Comparison of ENCODE assay signal across 9 cellular contexts in the genomic region with DNA sequence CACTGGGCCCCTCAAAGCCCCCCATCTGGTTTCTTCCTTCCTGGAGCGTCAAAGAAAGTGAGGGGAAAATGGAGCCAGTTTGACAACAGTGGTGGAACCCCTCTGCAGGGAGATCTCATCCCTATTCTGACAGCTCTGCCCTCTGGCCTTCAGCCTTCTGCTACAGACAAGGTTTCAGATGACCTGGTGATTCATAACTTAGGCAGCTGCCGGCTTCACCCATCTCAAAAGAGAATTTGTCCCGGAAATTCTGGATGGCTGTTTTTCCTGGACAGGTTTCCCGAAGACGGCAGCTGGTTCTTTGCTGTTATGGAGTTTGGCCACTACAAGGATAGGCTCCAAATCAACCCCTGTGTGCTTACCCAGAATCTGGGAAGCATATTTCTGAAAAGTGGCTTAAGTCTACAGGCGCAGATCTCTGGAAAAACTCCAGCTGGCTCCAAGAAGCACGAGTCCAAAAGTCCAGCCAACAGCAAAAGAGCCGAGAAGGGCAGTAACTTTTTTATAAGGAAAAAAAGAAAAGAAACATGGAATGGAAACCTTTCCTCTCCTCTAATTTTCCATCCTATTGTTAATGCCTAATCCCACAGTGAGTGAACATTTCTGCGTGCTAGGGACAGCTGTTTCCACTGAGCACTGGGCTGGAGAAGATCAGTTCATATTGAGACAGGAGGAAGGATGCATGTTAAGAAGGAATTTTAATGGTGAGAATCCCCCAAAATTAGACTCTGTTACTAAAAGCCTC. TPM values are rescaled to one million over a fixed set of nuclear protein-coding genes. Genes with fewer than 3 reads are reported as not detected.
DNase-seq lines count a peak whose midpoint lies in the region; ATAC-seq and TF ChIP-seq lines count a peak whose summit lies in the region.
"Had no signal": no experiment of that assay in that cellular context is flagged by ENCODE, and none has a peak within 500 bp of the region (broad histone marks: within the 10 kb centered on the region; RNA-seq: fewer than 3 reads in every experiment).

No MANE protein-coding gene starts in this region.

- in situ Hi-C loops in Panc1 (cut with HindIII; ENCODE audit: low pct_unique_long_range_greater_than_20kb, low sequenced_read_pairs), result no loop called here

- H3K27ac ChIP-seq in Panc1 (ENCODE audit: low read length) (no peak overlapping the region), trophoblast cell (ENCODE audit: low read depth, low read length) (peak overlapping the region; percentile 100)

- H3K18ac ChIP-seq in trophoblast cell (ENCODE audit: low read length), result peak overlapping the region; percentile 73

- peak overlapping the region; percentile 67 for H4K8ac ChIP-seq in trophoblast cell (ENCODE audit: low read depth, low read length)

- H2BK120ac ChIP-seq in trophoblast cell (ENCODE audit: insufficient read depth, low read length, poor library complexity), result peak overlapping the region; percentile 100

- no peak overlapping the region for H3K23ac ChIP-seq in trophoblast cell (ENCODE audit: low read length)

- H4K12ac ChIP-seq in trophoblast cell (ENCODE audit: low read depth, low read length), result no peak overlapping the region

- H3K9me3 ChIP-seq in Panc1 (ENCODE audit: control insufficient read depth, insufficient read depth, low read depth, low read length) (no peaks in the 10 kb centered on the region), trophoblast cell (ENCODE audit: insufficient read depth, low read depth, low read length) (no peaks in the 10 kb centered on the region)

- no peak overlapping the region for H2AK5ac ChIP-seq in trophoblast cell (ENCODE audit: low read length)

- CTCF ChIA-PET in Panc1 (lab: Charles Lee), result no interaction called here

- no CpG with 5 or more reads among the region's 9 CpGs for WGBS in trophoblast cell (ENCODE audit: extremely low coverage, insufficient coverage, insufficient read length)

- ATAC-seq in Panc1 (peak; percentile 75), GM19023 (IDR thresholded peaks at IDR 0.05; ENCODE audit: unreplicated experiment) (no peak)

- peak overlapping the region; percentile 93 for H2BK12ac ChIP-seq in trophoblast cell (ENCODE audit: low read length)

- H3K36me3 ChIP-seq in Panc1 (ENCODE audit: control insufficient read depth, insufficient read depth, low read length), result no peaks in the 10 kb centered on the region
- no peaks in the 10 kb centered on the region for H3K36me3 ChIP-seq in trophoblast cell (ENCODE audit: control insufficient read depth in 1 of 2, insufficient read depth in 2 of 2, low read length in 2 of 2)

- no peak overlapping the region for H2AFZ ChIP-seq in trophoblast cell (ENCODE audit: insufficient read depth, low read length, poor library complexity)

- H3K4me3 ChIP-seq in Panc1 (ENCODE audit: low read depth in 2 of 2, low read length in 2 of 2) (no peak overlapping the region), fibroblast of the aortic adventitia (ENCODE audit: low read depth, low read length) (no peak overlapping the region), trophoblast cell (ENCODE audit: low read depth, low read length) (no peak overlapping the region)

- BruUV-seq in Panc1 (replicated peaks; lab: Mats Ljungman, UMichigan), result no TSS peak

- H3K27me3 ChIP-seq in Panc1 (ENCODE audit: control insufficient read depth, insufficient read depth, low read length) (no peaks in the 10 kb centered on the region), trophoblast cell (ENCODE audit: insufficient read depth, low read length) (no peaks in the 10 kb centered on the region)

- peaks cover 5% of the 10 kb centered on the region for H3K79me2 ChIP-seq in trophoblast cell (ENCODE audit: control insufficient read depth, insufficient read depth, low read length, poor library complexity)

- no peak overlapping the region for H3K9ac ChIP-seq in trophoblast cell (ENCODE audit: low read length)

- POLR2A ChIA-PET in Panc1 (lab: Charles Lee), result no interaction called here

- peaks cover 26% of the 10 kb centered on the region for H3K79me1 ChIP-seq in trophoblast cell (ENCODE audit: low read length)

- H3K4me1 ChIP-seq in Panc1 (ENCODE audit: control insufficient read depth, insufficient read depth, low read length) (peaks cover 6% of the 10 kb centered on the region), trophoblast cell (ENCODE audit: control insufficient read depth in 1 of 2, insufficient read depth in 2 of 2, low read length in 2 of 2) (peaks cover 15 to 23% of the 10 kb centered on the region in 2 experiments)

- H3K4ac ChIP-seq in trophoblast cell (ENCODE audit: low read depth, low read length), result no peak overlapping the region

- peak overlapping the region; percentile 100 for H4K91ac ChIP-seq in trophoblast cell (ENCODE audit: low read depth, low read length)

- intact Hi-C loops in Panc1 (cut with micrococcal nuclease; ENCODE audit: unreplicated experiment), result no loop called here

- H3K4me2 ChIP-seq in trophoblast cell (ENCODE audit: low read length), result peak overlapping the region; percentile 42

- peak; percentile 96 for DNase-seq in EH (ENCODE audit: low read depth)
- no peak for DNase-seq in Panc1 (ENCODE audit: low read depth, low spot score)
- DNase-seq in fibroblast of the aortic adventitia (ENCODE audit: low read depth), result peak; percentile 100
- DNase-seq in trophoblast cell, result peak; percentile 62 to 83
- DNase-seq in NAMALWA (ENCODE audit: low spot score), result no peak
- no peak for DNase-seq in stimulated activated CD4-positive, alpha-beta T cell treated with anti-CD3 and anti-CD28 coated beads, Interleukin-2, amount 100 ng/mL, for 48 hours
- DNase-seq in SKM-1 (lab: John Stamatoyannopoulos, UW; ENCODE audit: unreplicated experiment), result no peak
- DNase-seq: activated naive CD8-positive, alpha-beta T cell treated with anti-CD3 and anti-CD28 coated beads, Interleukin-2, amount 10 ng/mL, durations not matched to agents 7 days and 5 days had no signal

- H3K14ac ChIP-seq in trophoblast cell (ENCODE audit: low read length), result peak overlapping the region; percentile 75

- peak overlapping the region; percentile 99 for H2BK5ac ChIP-seq in trophoblast cell (ENCODE audit: low read depth, low read length, poor library complexity)

- no peak for TF ChIP-seq CTCF in Panc1 (IDR thresholded peaks at IDR 0.05)
- TF ChIP-seq CTCF in fibroblast of the aortic adventitia (IDR thresholded peaks at IDR 0.05; ENCODE audit: insufficient read depth, low read length), result peak; percentile 8

RNA-seq across cellular contexts. Expression of a gene that starts 54.5 kb away (rescaled TPM):
- total RNA-seq in Panc1 (2021; ENCODE audit: unreplicated experiment) (not detected), fibroblast of the aortic adventitia (ENCODE audit: low replicate concordance) (not detected in 2 replicates)
- polyA plus RNA-seq in Panc1 (2012; ENCODE audit: insufficient read length), result 0.07 TPM
- polyA plus RNA-seq in trophoblast cell (2013), result 0.53 and 0.68 TPM in 2 replicates

Comparison
In these comparisons a context has a peak if more than half of its experiments do, and no peak if none do; other contexts are left out.
1. DNase-seq: peak in EH (single experiment), fibroblast of the aortic adventitia (single experiment) and trophoblast cell (2 of 2); none in Panc1 (single experiment), NAMALWA (single experiment), stimulated activated CD4-positive, alpha-beta T cell treated with anti-CD3 and anti-CD28 coated beads, Interleukin-2, amount 100 ng/mL, for 48 hours (0 of 2) and SKM-1 (single experiment).